12 cellular contexts compared by ENCODE assay signal in genomic region chr6:35490821-35491557, GRCh38. TPM values are rescaled to one million over a fixed set of nuclear protein-coding genes. Genes with fewer than 3 reads are reported as not detected.
DNase-seq lines count a peak whose midpoint lies in the region; ATAC-seq lines count a peak whose summit lies in the region.
"Had no signal": no experiment of that assay in that cellular context is flagged by ENCODE, and none has a peak within 500 bp of the region (broad histone marks: within the 10 kb centered on the region; RNA-seq: fewer than 3 reads in every experiment).

No MANE protein-coding gene starts in this region.

- no peaks in the 10 kb centered on the region for H3K36me3 Mint-ChIP-seq in activated CD4-positive, alpha-beta T cell treated with anti-CD3 and anti-CD28 coated beads, Interleukin-2, amount 10 ng/mL, durations not matched to agents 24 days and 14 days (ENCODE audit: low read depth)
- H3K36me3 Mint-ChIP-seq: IgD-negative memory B cell had no signal

- DNase-seq in activated CD4-positive, alpha-beta T cell treated with anti-CD3 and anti-CD28 coated beads, Interleukin-2, amount 10 ng/mL, durations not matched to agents 24 days and 14 days, result no peak
- DNase-seq in GF-D8 (lab: John Stamatoyannopoulos, UW), result no peak
- DNase-seq in inferior parietal cortex (ENCODE audit: extremely low spot score), result no peak
- DNase-seq: central memory CD4-positive, alpha-beta T cell; RPMI8226 had no signal

- H3K4me3 ChIP-seq in HUES48 (ENCODE audit: low read depth, low read length) (peak overlapping the region; percentile 55), muscle layer of colon (ENCODE audit: low read depth in 1 of 2, low read length in 2 of 2) (peak overlapping the region; percentile 6 to 69), thymus (ENCODE audit: low read length) (no peak overlapping the region)

- H3K27ac ChIP-seq in HUES48 (ENCODE audit: low read depth, low read length) (peak overlapping the region; percentile 96), cingulate gyrus (ENCODE audit: low read depth, low read length) (peak overlapping the region; percentile 39), muscle layer of colon (ENCODE audit: low read depth, low read length) (peak overlapping the region; percentile 99), thymus (ENCODE audit: low read depth) (peak overlapping the region; percentile 25)

- no peak for ATAC-seq in HG02623 (IDR thresholded peaks at IDR 0.05; ENCODE audit: unreplicated experiment)

- 90% methylated on average over 8 of the region's 8 CpGs for WGBS in thymus

- H3K27me3 Mint-ChIP-seq in activated CD4-positive, alpha-beta T cell treated with anti-CD3 and anti-CD28 coated beads, Interleukin-2, amount 10 ng/mL, durations not matched to agents 24 days and 14 days, result peaks cover 19% of the 10 kb centered on the region
- H3K27me3 Mint-ChIP-seq: stimulated activated naive CD8-positive, alpha-beta T cell treated with anti-CD3 and anti-CD28 coated beads, Interleukin-15, Interleukin-2, amounts not matched to agents 100 ng/mL and 50 ng/mL, for 24 hours had no signal

- no peak overlapping the region for H3K4me3 Mint-ChIP-seq in activated CD4-positive, alpha-beta T cell treated with anti-CD3 and anti-CD28 coated beads, Interleukin-2, amount 10 ng/mL, durations not matched to agents 24 days and 14 days
- H3K4me3 Mint-ChIP-seq: IgD-negative memory B cell; stimulated activated naive CD8-positive, alpha-beta T cell treated with anti-CD3 and anti-CD28 coated beads, Interleukin-15, Interleukin-2, amounts not matched to agents 100 ng/mL and 50 ng/mL, for 24 hours had no signal

- no peaks in the 10 kb centered on the region for H3K36me3 ChIP-seq in HUES48 (ENCODE audit: control insufficient read depth, insufficient read depth, low read length)
- no peaks in the 10 kb centered on the region for H3K36me3 ChIP-seq in muscle layer of colon (ENCODE audit: insufficient read depth, low read length)
- no peaks in the 10 kb centered on the region for H3K36me3 ChIP-seq in thymus (ENCODE audit: control insufficient read depth, insufficient read depth)

- H3K9ac ChIP-seq in HUES48 (ENCODE audit: low read depth, low read length) (peak overlapping the region; percentile 74), muscle layer of colon (ENCODE audit: low read length) (peak overlapping the region; percentile 98)

- peaks cover 86% of the 10 kb centered on the region for H3K4me1 ChIP-seq in HUES48 (ENCODE audit: control insufficient read depth, insufficient read depth, low read length)
- peaks cover 87% of the 10 kb centered on the region for H3K4me1 ChIP-seq in muscle layer of colon (ENCODE audit: insufficient read depth, low read length)
- H3K4me1 ChIP-seq in thymus (ENCODE audit: control insufficient read depth, insufficient read depth, low read length), result peaks cover 5% of the 10 kb centered on the region

- H3K27me3 ChIP-seq in HUES48 (ENCODE audit: control insufficient read depth, insufficient read depth, low read length), result peaks cover 6% of the 10 kb centered on the region; the same call in 1 of the 2 replicates
- H3K27me3 ChIP-seq in muscle layer of colon (ENCODE audit: control insufficient read depth in 1 of 2, insufficient read depth in 2 of 2, low read length in 2 of 2), result no peaks in the 10 kb centered on the region
- H3K27me3 ChIP-seq in thymus (ENCODE audit: control insufficient read depth, insufficient read depth), result peaks cover 4% of the 10 kb centered on the region

- H3K9me3 ChIP-seq in HUES48 (ENCODE audit: control insufficient read depth, insufficient read depth, low read length), result no peaks in the 10 kb centered on the region
- H3K9me3 ChIP-seq in muscle layer of colon (ENCODE audit: low read length), result no peaks in the 10 kb centered on the region
- H3K9me3 ChIP-seq in thymus (ENCODE audit: control insufficient read depth), result no peaks in the 10 kb centered on the region

- H3K4me1 Mint-ChIP-seq in activated CD4-positive, alpha-beta T cell treated with anti-CD3 and anti-CD28 coated beads, Interleukin-2, amount 10 ng/mL, durations not matched to agents 24 days and 14 days, result peaks cover 15% of the 10 kb centered on the region

- intact Hi-C loops in activated CD4-positive, alpha-beta T cell treated with anti-CD3 and anti-CD28 coated beads, Interleukin-2, amount 10 ng/mL, durations not matched to agents 24 days and 14 days (cut with micrococcal nuclease), result no loop called here

- no peaks in the 10 kb centered on the region for H3K9me3 Mint-ChIP-seq in activated CD4-positive, alpha-beta T cell treated with anti-CD3 and anti-CD28 coated beads, Interleukin-2, amount 10 ng/mL, durations not matched to agents 24 days and 14 days
- H3K9me3 Mint-ChIP-seq: IgD-negative memory B cell; stimulated activated naive CD8-positive, alpha-beta T cell treated with anti-CD3 and anti-CD28 coated beads, Interleukin-15, Interleukin-2, amounts not matched to agents 100 ng/mL and 50 ng/mL, for 24 hours had no signal

- no peak overlapping the region for H3K27ac Mint-ChIP-seq in activated CD4-positive, alpha-beta T cell treated with anti-CD3 and anti-CD28 coated beads, Interleukin-2, amount 10 ng/mL, durations not matched to agents 24 days and 14 days
- H3K27ac Mint-ChIP-seq: IgD-negative memory B cell; stimulated activated naive CD8-positive, alpha-beta T cell treated with anti-CD3 and anti-CD28 coated beads, Interleukin-15, Interleukin-2, amounts not matched to agents 100 ng/mL and 50 ng/mL, for 24 hours had no signal

RNA-seq across cellular contexts. Expression of gene TEAD3, which starts 5.9 kb away (rescaled TPM):
- 13.6 TPM for polyA plus RNA-seq in thymus
- total RNA-seq in activated CD4-positive, alpha-beta T cell treated with anti-CD3 and anti-CD28 coated beads, Interleukin-2, amount 10 ng/mL, durations not matched to agents 24 days and 14 days, result 1.7 and 2.2 TPM in 2 replicates
- polyA plus RNA-seq: IgD-negative memory B cell had no signal

RNA-seq across cellular contexts. Expression of gene TULP1, which starts 21.7 kb away (rescaled TPM):
- 0.52 TPM for polyA plus RNA-seq in thymus
- not detected in 2 replicates for total RNA-seq in activated CD4-positive, alpha-beta T cell treated with anti-CD3 and anti-CD28 coated beads, Interleukin-2, amount 10 ng/mL, durations not matched to agents 24 days and 14 days
- polyA plus RNA-seq: IgD-negative memory B cell had no signal

RNA-seq across cellular contexts. Expression of gene RPL10A, which starts 22.8 kb away (rescaled TPM):
- 1,878 TPM for polyA plus RNA-seq in thymus
- 1,702 and 1,710 TPM in 2 replicates for total RNA-seq in activated CD4-positive, alpha-beta T cell treated with anti-CD3 and anti-CD28 coated beads, Interleukin-2, amount 10 ng/mL, durations not matched to agents 24 days and 14 days

RNA-seq across cellular contexts. Expression of gene FANCE, which starts 38.9 kb away (rescaled TPM):
- 8.4 TPM for polyA plus RNA-seq in thymus
- total RNA-seq in activated CD4-positive, alpha-beta T cell treated with anti-CD3 and anti-CD28 coated beads, Interleukin-2, amount 10 ng/mL, durations not matched to agents 24 days and 14 days, result 19.6 and 22.1 TPM in 2 replicates

Comparison
In these comparisons a context has a peak if more than half of its experiments do, and no peak if none do; other contexts are left out.
1. H3K27ac ChIP-seq: peak in every context shown above with its lines; median percentile 99 in muscle layer of colon; 96 in HUES48; 39 in cingulate gyrus; 25 in thymus.